ENCODE assay signal across 8 cellular contexts in genomic region chr4:38078590-38079381, GRCh38.
DNase-seq lines count a peak whose midpoint lies in the region; ATAC-seq and TF ChIP-seq lines count a peak whose summit lies in the region.

No MANE protein-coding gene starts in this region.

- no peak for TF ChIP-seq CTCF in CD4-positive, alpha-beta T cell (IDR thresholded peaks at IDR 0.05)
- TF ChIP-seq CTCF in colonic mucosa (IDR thresholded peaks at IDR 0.05) (no peak), neutrophil (IDR thresholded peaks at IDR 0.05) (no peak)

- H3K4me1 Mint-ChIP-seq in CD4-positive, alpha-beta T cell (ENCODE audit: low read depth), result peaks cover 10% of the 10 kb centered on the region

- no peak for ATAC-seq in CD4-positive, alpha-beta T cell (ENCODE audit: poor library complexity)
- no peak for ATAC-seq in GM21825 (IDR thresholded peaks at IDR 0.05; ENCODE audit: unreplicated experiment)
- no peak for ATAC-seq in GM21526 (IDR thresholded peaks at IDR 0.05; ENCODE audit: low FRiP score, unreplicated experiment)

- DNase-seq in CD4-positive, alpha-beta T cell, result no peak
- DNase-seq in HT1080 (ENCODE audit: low read depth) (peak; percentile 70), colonic mucosa (peak; percentile 73)
- no peak for DNase-seq in activated CD8-positive, alpha-beta memory T cell treated with anti-CD3 and anti-CD28 coated beads, Interleukin-2, amount 50 U/mL, for 4 hours
- no peak for DNase-seq in stimulated activated CD4-positive, alpha-beta T cell treated with anti-CD3 and anti-CD28 coated beads, Interleukin-1b, Interleukin-23, amount 100 ng/mL, for 48 hours

- H3K9me3 ChIP-seq in CD4-positive, alpha-beta T cell (ENCODE audit: control insufficient read depth, low read length), result no peaks in the 10 kb centered on the region
- H3K9me3 ChIP-seq in colonic mucosa, result no peaks in the 10 kb centered on the region
- H3K9me3 ChIP-seq in neutrophil, result no peaks in the 10 kb centered on the region

- H3K27ac ChIP-seq in CD4-positive, alpha-beta T cell (ENCODE audit: low read depth, low read length), result no peak overlapping the region
- H3K27ac ChIP-seq in colonic mucosa, result peak overlapping the region; percentile 88
- H3K27ac ChIP-seq in neutrophil, result peak overlapping the region; percentile 53

- peak overlapping the region in 1 of 2 donors; percentile 75 for H3K9ac ChIP-seq in colonic mucosa (ENCODE audit: low read depth in 2 of 2, low read length in 2 of 2)

- H3K4me3 ChIP-seq in colonic mucosa (no peak overlapping the region), neutrophil (ENCODE audit: low read depth in 1 of 2, low read length in 1 of 2) (no peak overlapping the region)

- H3K27ac Mint-ChIP-seq in CD4-positive, alpha-beta T cell, result peak overlapping the region; percentile 27

- no peaks in the 10 kb centered on the region for H3K27me3 Mint-ChIP-seq in CD4-positive, alpha-beta T cell

- CTCF ChIA-PET in CD4-positive, alpha-beta T cell (lab: Charles Lee), result no interaction called here

- H3K27me3 ChIP-seq in CD4-positive, alpha-beta T cell (ENCODE audit: control insufficient read depth, insufficient read depth, low read length), result no peaks in the 10 kb centered on the region
- no peaks in the 10 kb centered on the region for H3K27me3 ChIP-seq in colonic mucosa
- no peaks in the 10 kb centered on the region for H3K27me3 ChIP-seq in neutrophil

- peaks cover 74% of the 10 kb centered on the region for H3K36me3 Mint-ChIP-seq in CD4-positive, alpha-beta T cell (ENCODE audit: low read depth)

- intact Hi-C loops in CD4-positive, alpha-beta T cell (cut with DNase I, micrococcal nuclease), result no loop called here
- intact Hi-C loops in colonic mucosa (cut with DNase I), result no loop called here

- H3K36me3 ChIP-seq in colonic mucosa, result no peaks in the 10 kb centered on the region
- peaks cover 52% of the 10 kb centered on the region for H3K36me3 ChIP-seq in neutrophil

- H3K4me3 Mint-ChIP-seq in CD4-positive, alpha-beta T cell, result no peak overlapping the region

- POLR2A ChIA-PET in CD4-positive, alpha-beta T cell (lab: Charles Lee), result no interaction called here

- peaks cover 12% of the 10 kb centered on the region for H3K4me1 ChIP-seq in colonic mucosa
- H3K4me1 ChIP-seq in neutrophil (ENCODE audit: control insufficient read depth in 1 of 2, insufficient read depth in 1 of 2, low read depth in 1 of 2, low read length in 1 of 2), result peaks cover 20 to 27% of the 10 kb centered on the region in 2 experiments

- H3K9me3 Mint-ChIP-seq in CD4-positive, alpha-beta T cell, result no peaks in the 10 kb centered on the region

Comparison
In these comparisons a context has a peak if more than half of its experiments do, and no peak if none do; other contexts are left out.
1. DNase-seq: peak in HT1080 (single experiment) and colonic mucosa (single experiment); none in CD4-positive, alpha-beta T cell (0 of 10), activated CD8-positive, alpha-beta memory T cell treated with anti-CD3 and anti-CD28 coated beads, Interleukin-2, amount 50 U/mL, for 4 hours (single experiment) and stimulated activated CD4-positive, alpha-beta T cell treated with anti-CD3 and anti-CD28 coated beads, Interleukin-1b, Interleukin-23, amount 100 ng/mL, for 48 hours (single experiment).